12 cellular contexts compared by ENCODE assay signal in genomic region chr2:101438555-101438954, GRCh38. TPM values are rescaled to one million over a fixed set of nuclear protein-coding genes. Genes with fewer than 3 reads are reported as not detected.
"Had no signal": no experiment of that assay in that cellular context is flagged by ENCODE, and none has a peak within 500 bp of the region (broad histone marks: within the 10 kb centered on the region; RNA-seq: fewer than 3 reads in every experiment).

No MANE protein-coding gene starts in this region.

RNA-seq across cellular contexts. Expression of gene RFX8, which starts 36.4 kb away (rescaled TPM):
- total RNA-seq: colonic mucosa, endodermal cell, esophagus mucosa, left cardiac atrium, left ventricle myocardium superior, lower lobe of right lung, lung microvascular endothelial cell, mucosa of descending colon had no signal

RNA-seq across cellular contexts. Expression of gene CREG2, which starts 51.3 kb away (rescaled TPM):
- total RNA-seq: gastrocnemius medialis, left cardiac atrium, left lung, left ventricle myocardium superior, lower leg skin, lower lobe of right lung, lung microvascular endothelial cell, mesenteric fat pad had no signal
